Comparison of ENCODE assay signal across 8 cellular contexts in the genomic region with DNA sequence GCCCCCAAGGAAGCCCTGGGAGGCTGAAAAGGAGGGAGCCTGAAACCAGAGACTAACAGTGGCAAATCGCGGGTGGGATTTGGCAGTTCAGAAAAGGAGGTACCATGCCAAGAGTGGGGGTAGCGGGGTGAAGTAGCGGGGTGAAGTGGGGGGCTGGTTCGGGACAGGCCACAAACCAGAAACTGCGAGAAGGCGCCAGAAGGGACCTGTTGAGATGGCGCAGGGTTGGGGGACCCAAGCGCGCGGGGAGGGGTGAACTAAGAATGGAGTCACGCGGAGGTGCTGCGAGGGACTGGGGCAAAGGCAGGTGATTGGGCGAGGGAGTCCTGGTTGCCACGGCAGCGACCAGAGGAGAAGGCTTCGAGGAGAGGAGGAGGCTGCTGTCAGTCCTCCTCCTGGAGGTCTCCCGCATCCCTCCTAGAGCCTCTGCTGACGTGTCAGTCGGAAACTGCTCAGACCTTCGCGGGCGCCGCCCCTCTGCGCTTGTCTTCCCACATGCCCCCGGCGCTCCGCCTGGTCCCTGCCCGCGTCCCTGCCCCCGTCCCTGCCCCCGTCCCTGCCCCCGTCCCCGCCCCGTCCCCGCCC. TPM values are rescaled to one million over a fixed set of nuclear protein-coding genes. Genes with fewer than 3 reads are reported as not detected.
DNase-seq lines count a peak whose midpoint lies in the region; TF ChIP-seq lines count a peak whose summit lies in the region.

No MANE protein-coding gene starts in this region.

- TF ChIP-seq CTCF in RWPE1 (conservative IDR thresholded peaks at IDR 0.05; ENCODE audit: low read depth) (no peak), fibroblast of pulmonary artery (IDR thresholded peaks at IDR 0.05; ENCODE audit: low read length, missing control alignments) (no peak), nephron (IDR thresholded peaks at IDR 0.05; ENCODE audit: unreplicated experiment in 3 of 3) (no peak)

- peaks cover 12% of the 10 kb centered on the region; the same call in 1 of the 2 replicates for H3K27me3 ChIP-seq in H7 (ENCODE audit: control insufficient read depth, insufficient read depth, low read length)

- peaks cover 3% of the 10 kb centered on the region for H3K9me3 Mint-ChIP-seq in nephron

- CTCF ChIA-PET in RWPE1 (lab: Yijun Ruan, JAX), result no interaction called here

- H3K36me3 ChIP-seq in H7 (replicated peaks; ENCODE audit: control insufficient read depth, insufficient read depth, low read length), result no peaks in the 10 kb centered on the region

- DNase-seq in EH (ENCODE audit: low read depth) (peak; percentile 99), H7 (peak; percentile 94), LoVo (ENCODE audit: low spot score) (peak; percentile 86), RWPE1 (ENCODE audit: low spot score) (peak; percentile 79), fibroblast of pulmonary artery (ENCODE audit: low read depth) (peak; percentile 99)
- DNase-seq in activated T-helper 9 cell treated with anti-CD3 and anti-CD28 coated beads, Interleukin-2, amount 50 U/mL, for 16 hours (ENCODE audit: low read depth), result peak; percentile 85
- peak; percentile 91 for DNase-seq in stimulated activated naive CD4-positive, alpha-beta T cell treated with Interleukin-2 at 50 U/mL for 16 hours (lab: John Stamatoyannopoulos, UW)

- peak overlapping the region; percentile 89 to 97 (median 94) for H3K27ac Mint-ChIP-seq in nephron

- peak overlapping the region; percentile 55 for H3K27ac ChIP-seq in RWPE1

- H3K36me3 Mint-ChIP-seq in nephron (ENCODE audit: low read depth), result no peaks in the 10 kb centered on the region

- H3K27me3 Mint-ChIP-seq in nephron (ENCODE audit: low read depth), result peaks cover 14% of the 10 kb centered on the region

- peaks cover 33% of the 10 kb centered on the region for H3K4me1 Mint-ChIP-seq in nephron

- H3K4me3 ChIP-seq in H7 (ENCODE audit: insufficient read depth, low read depth, low read length), result peak overlapping the region; percentile 47
- H3K4me3 ChIP-seq in fibroblast of pulmonary artery (replicated peaks; ENCODE audit: low read depth, low read length), result peak overlapping the region; percentile 53

- POLR2A ChIA-PET in RWPE1 (lab: Yijun Ruan, JAX; ENCODE audit: low non-redundant PET), result no interaction called here

- peak overlapping the region; percentile 91 to 94 (median 93) for H3K4me3 Mint-ChIP-seq in nephron

RNA-seq across cellular contexts. Expression of gene MIA3, which starts 0.4 kb away (rescaled TPM):
- total RNA-seq in H7 (2014; rRNA removed; shearing (Covaris generic)), result 52.5 and 75.7 TPM in 2 replicates

RNA-seq across cellular contexts. Expression of gene TAF1A, which starts 27.7 kb away (rescaled TPM):
- 20.6 and 24.0 TPM in 2 replicates for total RNA-seq in H7 (2014; rRNA removed; shearing (Covaris generic))

Comparison
In these comparisons a context has a peak if more than half of its experiments do, and no peak if none do; other contexts are left out.
1. Peak in every context shown above with its lines: DNase-seq, H3K4me3 ChIP-seq and H3K27ac ChIP-seq.